In the genomic region with DNA sequence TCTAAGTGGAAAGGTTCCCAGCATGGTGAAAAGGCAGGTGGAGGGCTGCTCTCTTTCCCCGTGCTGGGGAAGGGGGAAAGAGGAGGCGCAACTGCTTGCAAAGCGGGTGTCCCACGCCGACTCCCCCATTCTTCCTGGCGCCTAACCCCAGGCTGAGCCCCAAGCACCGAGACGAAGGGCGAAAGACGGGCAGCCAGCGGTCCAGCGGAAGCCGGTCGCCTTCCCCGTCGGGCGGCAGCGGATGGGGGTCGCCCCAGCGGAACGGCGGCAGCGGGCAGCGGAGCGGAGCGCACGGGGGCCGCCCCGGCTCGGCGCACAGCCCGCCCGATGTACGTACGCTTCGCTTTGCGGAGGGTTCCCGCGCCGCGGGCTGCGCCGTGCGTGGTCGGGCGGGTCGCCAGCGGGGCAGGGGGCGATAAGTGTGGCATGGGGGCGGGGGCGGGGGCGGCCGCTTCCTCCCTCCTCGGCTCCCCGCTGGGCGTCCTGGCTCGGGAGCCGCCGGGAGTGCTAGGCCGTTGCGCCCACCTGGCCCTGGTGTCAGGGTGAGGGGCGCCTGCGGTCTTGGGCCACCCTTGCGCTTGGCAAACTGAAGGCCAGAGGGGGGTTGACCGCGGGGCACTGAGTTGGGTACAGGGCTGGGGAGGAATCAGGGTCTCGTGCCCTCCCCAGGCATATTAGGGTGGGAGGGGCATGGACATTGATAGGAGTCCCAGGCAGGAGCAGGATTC, we compare ENCODE assay signal across 11 cellular contexts. TPM values are rescaled to one million over a fixed set of nuclear protein-coding genes. Genes with fewer than 3 reads are reported as not detected.
DNase-seq lines count a peak whose midpoint lies in the region; ATAC-seq, FAIRE-seq and TF ChIP-seq lines count a peak whose summit lies in the region.
"Had no signal": no experiment of that assay in that cellular context is flagged by ENCODE, and none has a peak within 500 bp of the region (broad histone marks: within the 10 kb centered on the region; RNA-seq: fewer than 3 reads in every experiment).

No MANE protein-coding gene starts in this region.

- H3K4me2 ChIP-seq in OCI-LY7 (ENCODE audit: low read length) = peak overlapping the region; percentile 32; the same call in 1 of the 2 replicates

- peak; percentile 42 for FAIRE-seq in GM12892 (lab: Jason Lieb, UNC)
- FAIRE-seq: GM18507 had no signal

- ATAC-seq in GM21786 (IDR thresholded peaks at IDR 0.05; ENCODE audit: unreplicated experiment) (no peak), GM21526 (IDR thresholded peaks at IDR 0.05; ENCODE audit: low FRiP score, unreplicated experiment) (no peak)

- no CpG with 5 or more reads among the region's 67 CpGs for WGBS in iPS DF 6.9 (ENCODE audit: insufficient coverage, insufficient read length)

- H3K27me3 ChIP-seq in iPS DF 6.9 (ENCODE audit: control insufficient read depth, insufficient read depth, low read length) (no peaks in the 10 kb centered on the region), skeletal muscle tissue (ENCODE audit: control insufficient read depth in 3 of 3, insufficient read depth in 3 of 3, low read length in 3 of 3) (peaks cover 30 to 33% (median 31%) of the 10 kb centered on the region in 3 donors)

- no peaks in the 10 kb centered on the region for H3K9me2 ChIP-seq in OCI-LY7 (ENCODE audit: insufficient read depth, low read length)

- H3K9me3 ChIP-seq in OCI-LY7 (ENCODE audit: low read length) = no peaks in the 10 kb centered on the region
- no peaks in the 10 kb centered on the region for H3K9me3 ChIP-seq in iPS DF 6.9 (ENCODE audit: control insufficient read depth, insufficient read depth, low read length)
- H3K9me3 ChIP-seq in skeletal muscle tissue (ENCODE audit: control insufficient read depth in 3 of 3, low read length in 3 of 3) = no peaks in the 10 kb centered on the region
- H3K9me3 ChIP-seq: SJCRH30 had no signal

- no peak for DNase-seq in GM12892 (ENCODE audit: insufficient read length)
- DNase-seq in OCI-LY7 (ENCODE audit: low spot score) = no peak
- DNase-seq in iPS DF 6.9 (ENCODE audit: low read depth, low spot score) = no peak
- no peak for DNase-seq in ACHN
- DNase-seq: activated naive CD4-positive, alpha-beta T cell treated with anti-CD3 and anti-CD28 coated beads, Interleukin-2, amount 10 ng/mL, durations not matched to agents 7 days and 5 days; NCI-H1436; SJCRH30 had no signal

- peak overlapping the region; percentile 30 for H3K4me3 ChIP-seq in OCI-LY7 (ENCODE audit: low read depth, low read length, poor library complexity, severe bottlenecking)
- peak overlapping the region; percentile 60; the same call in 1 of the 2 replicates for H3K4me3 ChIP-seq in iPS DF 6.9 (ENCODE audit: low read length)
- H3K4me3 ChIP-seq in skeletal muscle tissue (ENCODE audit: low read length in 3 of 3) = peak overlapping the region in 2 of 3 donors; percentile 41 to 48
- H3K4me3 ChIP-seq: SJCRH30 had no signal

- H2AFZ ChIP-seq in OCI-LY7 (ENCODE audit: low read length) = no peak overlapping the region

- TF ChIP-seq CTCF in OCI-LY7 (conservative IDR thresholded peaks at IDR 0.05; ENCODE audit: low read length) = no peak

- CTCF ChIA-PET in OCI-LY7 (lab: Charles Lee; ENCODE audit: unreplicated experiment) = no interaction called here

- POLR2A ChIA-PET in OCI-LY7 (lab: Charles Lee) = no interaction called here

- H3K27ac ChIP-seq in OCI-LY7 (ENCODE audit: low read depth, low read length, poor library complexity, severe bottlenecking) (no peak overlapping the region), iPS DF 6.9 (ENCODE audit: low read length) (no peak overlapping the region), skeletal muscle tissue (ENCODE audit: low read depth, low read length) (no peak overlapping the region)
- H3K27ac ChIP-seq: SJCRH30 had no signal

- H3K4me1 ChIP-seq in OCI-LY7 (ENCODE audit: insufficient read depth, low read length, poor library complexity, severe bottlenecking) (no peaks in the 10 kb centered on the region), iPS DF 6.9 (ENCODE audit: control insufficient read depth, insufficient read depth, low read length) (peaks cover 10% of the 10 kb centered on the region), skeletal muscle tissue (ENCODE audit: control insufficient read depth in 3 of 3, insufficient read depth in 3 of 3, low read length in 3 of 3) (peaks cover 4 to 7% (median 5%) of the 10 kb centered on the region in 3 donors)
- H3K4me1 ChIP-seq: SJCRH30 had no signal

- TF ChIP-seq POLR2A in GM12892 (IDR thresholded peaks at IDR 0.05; ENCODE audit: low read depth, low read length) = no peak

- BruUV-seq in OCI-LY7 (replicated peaks; lab: Mats Ljungman, UMichigan) = no TSS peak

- in situ Hi-C loops in ACHN (cut with HindIII; ENCODE audit: low pct_ligation_motif_present, low pct_unique_long_range_greater_than_20kb, low sequenced_read_pairs) = no loop called here

- intact Hi-C loops in OCI-LY7 (cut with micrococcal nuclease; ENCODE audit: unreplicated experiment) = no loop called here

- H4K20me1 ChIP-seq in OCI-LY7 (ENCODE audit: insufficient read depth, low read length) = no peaks in the 10 kb centered on the region

- H3K9ac ChIP-seq in skeletal muscle tissue (ENCODE audit: low read depth in 1 of 3, low read length in 3 of 3) = no peak overlapping the region

- H3K36me3 ChIP-seq in OCI-LY7 (ENCODE audit: insufficient read depth, low read length) (no peaks in the 10 kb centered on the region), iPS DF 6.9 (ENCODE audit: control insufficient read depth, insufficient read depth, low read length) (no peaks in the 10 kb centered on the region), skeletal muscle tissue (ENCODE audit: control insufficient read depth in 3 of 3, insufficient read depth in 3 of 3, low read length in 3 of 3) (no peaks in the 10 kb centered on the region)
- H3K36me3 ChIP-seq: SJCRH30 had no signal

- H3K79me2 ChIP-seq in OCI-LY7 (ENCODE audit: insufficient read depth, low read depth, low read length) = no peaks in the 10 kb centered on the region

RNA-seq across cellular contexts. Expression of a gene that starts 35.2 kb away (rescaled TPM):
- 36.7 TPM for polyA plus RNA-seq in GM12892 (2012; ENCODE audit: missing spikeins)
- total RNA-seq in OCI-LY7 (2014; rRNA removed; shearing (Covaris generic)) = 133 and 204 TPM in 2 replicates
- 349 and 470 TPM in 2 replicates for total RNA-seq in OCI-LY7 (2022)
- total RNA-seq in skeletal muscle tissue = 80.4 TPM
